33 cellular contexts compared by ENCODE assay signal in the genomic region with DNA sequence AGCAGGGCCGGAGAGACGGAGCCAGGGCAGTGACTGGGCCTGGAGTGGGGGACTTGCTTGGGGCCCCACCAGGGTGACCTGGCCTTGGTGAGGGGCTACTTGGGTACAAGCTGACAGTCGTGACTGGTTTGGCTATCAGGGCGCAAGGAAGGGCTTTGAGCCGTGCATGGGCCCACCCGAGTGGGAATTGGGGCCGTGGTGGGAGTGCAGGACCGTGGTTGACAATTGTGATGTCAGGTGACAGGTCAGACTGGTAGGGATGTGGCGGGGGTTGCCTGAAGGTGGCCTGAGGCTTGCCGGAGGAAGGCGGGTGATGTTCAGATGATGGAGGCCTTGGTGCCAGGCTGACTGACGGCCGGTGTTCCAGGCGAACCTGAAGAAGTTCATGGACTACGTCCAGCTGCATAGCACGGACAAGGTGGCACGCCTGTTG. TPM values are rescaled to one million over a fixed set of nuclear protein-coding genes. Genes with fewer than 3 reads are reported as not detected.
DNase-seq lines count a peak whose midpoint lies in the region; ATAC-seq and TF ChIP-seq lines count a peak whose summit lies in the region.
"Had no signal": no experiment of that assay in that cellular context is flagged by ENCODE, and none has a peak within 500 bp of the region (broad histone marks: within the 10 kb centered on the region; RNA-seq: fewer than 3 reads in every experiment).

No MANE protein-coding gene starts in this region.

- no peak for TF ChIP-seq CTCF in SK-N-SH (IDR thresholded peaks at IDR 0.05)
- no peak for TF ChIP-seq CTCF in Peyer's patch (IDR thresholded peaks at IDR 0.05)
- TF ChIP-seq CTCF in left lung (IDR thresholded peaks at IDR 0.05): no peak

- H3K4me1 ChIP-seq in SK-N-SH (ENCODE audit: control insufficient read depth in 1 of 2, insufficient read depth in 2 of 2, low read depth in 1 of 2, low read length in 1 of 2) (peaks cover 0 to 5% of the 10 kb centered on the region in 2 experiments; a peak in 1 of 4 replicates), Peyer's patch (peaks cover 0 to 14% (median 7%) of the 10 kb centered on the region in 4 donors), left lung (peaks cover 7 to 11% of the 10 kb centered on the region in 2 donors)

- no peak overlapping the region for H3K4me2 ChIP-seq in SK-N-SH
- H3K4me2 ChIP-seq: BLaER1 treated with 17β-estradiol and CSF1 and Interleukin-3, amounts not matched to agents 10 nM and 100 nM had no signal

- no peaks in the 10 kb centered on the region for H3K36me3 Mint-ChIP-seq in activated naive CD4-positive, alpha-beta T cell treated with anti-CD3 and anti-CD28 coated beads, Interleukin-2, amount 10 ng/mL, durations not matched to agents 7 days and 5 days
- H3K36me3 Mint-ChIP-seq: activated naive CD8-positive, alpha-beta T cell had no signal

- intact Hi-C loops in left lung (cut with DNase I) (no loop called here), posterior vena cava (cut with DNase I) (no loop called here)

- H3K27me3 Mint-ChIP-seq in activated naive CD4-positive, alpha-beta T cell treated with anti-CD3 and anti-CD28 coated beads, Interleukin-2, amount 10 ng/mL, durations not matched to agents 7 days and 5 days: peaks cover 46% of the 10 kb centered on the region

- H3K4me3 ChIP-seq in SK-N-SH (ENCODE audit: low read depth in 2 of 2, low read length in 1 of 2): no peak overlapping the region
- H3K4me3 ChIP-seq in Peyer's patch: no peak overlapping the region
- no peak overlapping the region for H3K4me3 ChIP-seq in left lung
- H3K4me3 ChIP-seq: BLaER1 treated with 17β-estradiol and CSF1 and Interleukin-3, amounts not matched to agents 10 nM and 100 nM; GM12878; prostate gland; sigmoid colon had no signal

- H2AFZ ChIP-seq in SK-N-SH (ENCODE audit: low read depth): no peak overlapping the region

- H3K27me3 ChIP-seq in SK-N-SH (ENCODE audit: insufficient read depth) (no peaks in the 10 kb centered on the region), Peyer's patch (peaks cover 0 to 13% of the 10 kb centered on the region in 2 donors), left lung (peaks cover 7 to 30% of the 10 kb centered on the region in 2 donors)

- H3K9me3 ChIP-seq in SK-N-SH (no peaks in the 10 kb centered on the region), Peyer's patch (no peaks in the 10 kb centered on the region), left lung (no peaks in the 10 kb centered on the region)
- H3K9me3 ChIP-seq: prostate gland, sigmoid colon, upper lobe of left lung had no signal

- peak; percentile 7 for DNase-seq in SK-N-SH
- DNase-seq in Peyer's patch: peak; percentile 7 to 37 (median 20)
- DNase-seq in left lung: peak; percentile 26 to 44
- DNase-seq in posterior vena cava (ENCODE audit: low spot score): peak; percentile 68
- DNase-seq in substantia nigra (lab: John Stamatoyannopoulos, UW): no peak
- no peak for DNase-seq in activated naive CD4-positive, alpha-beta T cell treated with anti-CD3 and anti-CD28 coated beads, Interleukin-2, amount 10 ng/mL, durations not matched to agents 7 days and 5 days
- DNase-seq: activated CD4-positive, alpha-beta T cell treated with anti-CD3 and anti-CD28 coated beads, Interleukin-2, amount 10 ng/mL, durations not matched to agents 7 days and 5 days; cortex of kidney; DMS153; effector memory CD8-positive, alpha-beta T cell; H9; KBM-7; NCI-H1105 treated with DMSO at 0.1 percent for 48 hours; NCI-H2029; NCI-H510A treated with DMSO at 0.1 percent for 48 hours; RPMI8226; sigmoid colon; stimulated activated CD4-positive, alpha-beta T cell treated with anti-CD3 and anti-CD28 coated beads, Interleukin-4, amount 100 ng/mL, for 1 hour; upper lobe of left lung had no signal

- no peak for TF ChIP-seq EP300 in SK-N-SH (IDR thresholded peaks at IDR 0.05; ENCODE audit: borderline replicate concordance in 1 of 2, low read depth in 1 of 2, low read length in 1 of 2)

- no peaks in the 10 kb centered on the region for H3K79me2 ChIP-seq in SK-N-SH (ENCODE audit: insufficient read depth)

- ATAC-seq in SK-N-SH treated with all-trans-retinoic acid at 6 μM for 48 hours (no peak), left lung (no peak), GM21737 (IDR thresholded peaks at IDR 0.05; ENCODE audit: unreplicated experiment) (no peak)
- ATAC-seq: effector memory CD8-positive, alpha-beta T cell; esophagus mucosa; GM12878; WTC11 had no signal

- 93% methylated on average over 12 of the region's 17 CpGs for WGBS in SK-N-SH (ENCODE audit: low lambda C conversion rate)

- H3K27ac ChIP-seq in SK-N-SH (ENCODE audit: low read depth in 2 of 2, low read length in 1 of 2) (no peak overlapping the region), Peyer's patch (no peak overlapping the region), left lung (no peak overlapping the region), substantia nigra (ENCODE audit: low read depth, low read length, poor library complexity, severe bottlenecking) (no peak overlapping the region)
- H3K27ac ChIP-seq: 22Rv1; BLaER1 treated with 17β-estradiol and CSF1 and Interleukin-3, amounts not matched to agents 10 nM and 100 nM; prostate gland; sigmoid colon had no signal

- no peak for TF ChIP-seq RAD21 in SK-N-SH (IDR thresholded peaks at IDR 0.05; ENCODE audit: low read length)

- H3K4me1 Mint-ChIP-seq in activated naive CD4-positive, alpha-beta T cell treated with anti-CD3 and anti-CD28 coated beads, Interleukin-2, amount 10 ng/mL, durations not matched to agents 7 days and 5 days: peaks cover 2% of the 10 kb centered on the region

- POLR2A ChIA-PET in SK-N-SH (lab: Yijun Ruan, JAX): no interaction called here

- TF ChIP-seq POLR2A in Peyer's patch (IDR thresholded peaks at IDR 0.05): no peak

- H3K9me2 ChIP-seq in SK-N-SH: no peaks in the 10 kb centered on the region

- no peaks in the 10 kb centered on the region for H4K20me1 ChIP-seq in SK-N-SH (ENCODE audit: insufficient read depth)

- peaks cover 16% of the 10 kb centered on the region for H3K9me3 Mint-ChIP-seq in activated naive CD4-positive, alpha-beta T cell treated with anti-CD3 and anti-CD28 coated beads, Interleukin-2, amount 10 ng/mL, durations not matched to agents 7 days and 5 days
- H3K9me3 Mint-ChIP-seq: effector memory CD8-positive, alpha-beta T cell had no signal

- no peaks in the 10 kb centered on the region for H3K36me3 ChIP-seq in SK-N-SH (replicated peaks in 1 of 2; ENCODE audit: control insufficient read depth in 1 of 2, insufficient read depth in 2 of 2, low read length in 1 of 2)
- H3K36me3 ChIP-seq in Peyer's patch: no peaks in the 10 kb centered on the region
- peaks cover 0 to 7% of the 10 kb centered on the region in 2 donors for H3K36me3 ChIP-seq in left lung
- H3K36me3 ChIP-seq: prostate gland, sigmoid colon had no signal

- H3K4me3 Mint-ChIP-seq in activated naive CD4-positive, alpha-beta T cell treated with anti-CD3 and anti-CD28 coated beads, Interleukin-2, amount 10 ng/mL, durations not matched to agents 7 days and 5 days: no peak overlapping the region
- H3K4me3 Mint-ChIP-seq: activated CD4-positive, alpha-beta T cell treated with anti-CD3 and anti-CD28 coated beads, Interleukin-2, amount 10 ng/mL, durations not matched to agents 7 days and 5 days; activated naive CD8-positive, alpha-beta T cell; effector memory CD8-positive, alpha-beta T cell; H9; WTC11 had no signal

- no peaks in the 10 kb centered on the region for H3F3A ChIP-seq in SK-N-SH (replicated peaks; ENCODE audit: insufficient read depth)

- CTCF ChIA-PET in SK-N-SH (lab: Yijun Ruan, JAX): interaction anchor here (0.6 kb wide), 1 partner anchor 953 kb away, joined by 3 read pairs; no protein-coding TSS in a partner anchor
- CTCF ChIA-PET in activated naive CD4-positive, alpha-beta T cell treated with anti-CD3 and anti-CD28 coated beads, Interleukin-2, amount 10 ng/mL, durations not matched to agents 7 days and 5 days (lab: Charles Lee): no interaction called here

- no peak overlapping the region for H3K27ac Mint-ChIP-seq in activated naive CD4-positive, alpha-beta T cell treated with anti-CD3 and anti-CD28 coated beads, Interleukin-2, amount 10 ng/mL, durations not matched to agents 7 days and 5 days
- H3K27ac Mint-ChIP-seq: activated naive CD8-positive, alpha-beta T cell; effector memory CD8-positive, alpha-beta T cell; H9; WTC11 had no signal

- no peak overlapping the region for H3K9ac ChIP-seq in SK-N-SH
- H3K9ac ChIP-seq: BLaER1 treated with 17β-estradiol and CSF1 and Interleukin-3, amounts not matched to agents 10 nM and 100 nM had no signal

TF ChIP-seq in SK-N-SH, 30 proteins besides CTCF, POLR2A, EP300 and RAD21 (continues in another document):
- no peak for TF ChIP-seq TCF12 (IDR thresholded peaks at IDR 0.05)

TF ChIP-seq in SK-N-SH treated with all-trans-retinoic acid at 6 μM for 48 hours, 23 proteins besides CTCF, POLR2A, EP300 and RAD21 (continues in another document):
- TF ChIP-seq, protein P1, sequence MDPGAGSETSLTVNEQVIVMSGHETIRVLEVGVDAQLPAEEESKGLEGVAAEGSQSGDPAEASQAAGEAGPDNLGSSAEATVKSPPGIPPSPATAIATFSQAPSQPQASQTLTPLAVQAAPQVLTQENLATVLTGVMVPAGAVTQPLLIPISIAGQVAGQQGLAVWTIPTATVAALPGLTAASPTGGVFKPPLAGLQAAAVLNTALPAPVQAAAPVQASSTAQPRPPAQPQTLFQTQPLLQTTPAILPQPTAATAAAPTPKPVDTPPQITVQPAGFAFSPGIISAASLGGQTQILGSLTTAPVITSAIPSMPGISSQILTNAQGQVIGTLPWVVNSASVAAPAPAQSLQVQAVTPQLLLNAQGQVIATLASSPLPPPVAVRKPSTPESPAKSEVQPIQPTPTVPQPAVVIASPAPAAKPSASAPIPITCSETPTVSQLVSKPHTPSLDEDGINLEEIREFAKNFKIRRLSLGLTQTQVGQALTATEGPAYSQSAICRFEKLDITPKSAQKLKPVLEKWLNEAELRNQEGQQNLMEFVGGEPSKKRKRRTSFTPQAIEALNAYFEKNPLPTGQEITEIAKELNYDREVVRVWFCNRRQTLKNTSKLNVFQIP (CRISPR knock-in tag; IDR thresholded peaks at IDR 0.05; ENCODE audit: borderline replicate concordance, low read depth): no peak

RNA-seq across cellular contexts. Expression of a gene that starts 5.6 kb away (rescaled TPM):
- 0.88 and 1.5 TPM in 2 replicates for polyA plus RNA-seq in SK-N-SH (2012; rRNA removed)
- 0.62 and 1.1 TPM in 2 replicates for polyA plus RNA-seq in SK-N-SH (2012; cell fraction: cytosol; rRNA removed)
- polyA plus RNA-seq in SK-N-SH (2012; cell fraction: nucleus; rRNA removed): 4.6 and 4.7 TPM in 2 replicates
- total RNA-seq in Peyer's patch (10 to 100 TPM in 2 of 4 donors, 1 to 10 TPM in 2; 2.8 to 36.3 (median 10.8) TPM), left lung (10 to 100 TPM; 25.1 to 42.9 TPM), posterior vena cava (10 to 100 TPM; 24.2 to 34.4 TPM)
- total RNA-seq: T-helper 1 cell treated with Interleukin-12 subunit alpha and Interleukin-12 subunit beta and Interleukin-4 antibody, amounts not matched to agents 30 ng/mL and 1 ng/mL, for 36 hours had no signal

RNA-seq across cellular contexts. Expression of a gene that starts 50.3 kb away (rescaled TPM):
- 34.2 and 34.4 TPM in 2 replicates for polyA plus RNA-seq in SK-N-SH (2012; rRNA removed)
- polyA plus RNA-seq in SK-N-SH (2012; cell fraction: cytosol; rRNA removed): 8.7 and 14.7 TPM in 2 replicates
- 200 and 287 TPM in 2 replicates for polyA plus RNA-seq in SK-N-SH (2012; cell fraction: nucleus; rRNA removed)
- total RNA-seq in Peyer's patch: 100 to 1,000 TPM in 3 of 4 donors, 10 to 100 TPM in 1; 84.2 to 130 (median 124) TPM
- 10 to 100 TPM; 46.3 to 58.0 TPM for total RNA-seq in left lung
- 10 to 100 TPM; 21.8 to 29.4 TPM for total RNA-seq in posterior vena cava

RNA-seq across cellular contexts. Expression of a gene that starts 59.8 kb away (rescaled TPM):
- 0.08 and 0.15 TPM in 2 replicates for polyA plus RNA-seq in SK-N-SH (2012; rRNA removed)
- 0.07 TPM in 1 of 2 replicates, not detected in the other for polyA plus RNA-seq in SK-N-SH (2012; cell fraction: cytosol; rRNA removed)
- 0.41 and 0.42 TPM in 2 replicates for polyA plus RNA-seq in SK-N-SH (2012; cell fraction: nucleus; rRNA removed)
- total RNA-seq in Peyer's patch (not detected), left lung (1 to 10 TPM in 1 of 2 donors, not detected in 1; 1.4 TPM), posterior vena cava (1 to 10 TPM in 1 of 2 donors, under 1 TPM in 1; 0.65 to 2.6 TPM)
- total RNA-seq: activated CD4-positive, alpha-beta T cell treated with anti-CD3 and anti-CD28 coated beads, Interleukin-2, amount 10 ng/mL, durations not matched to agents 7 days and 5 days; fibroblast of villous mesenchyme; GM12878; MCF 10A; T-helper 1 cell treated with Interleukin-12 subunit alpha and Interleukin-12 subunit beta and Interleukin-4 antibody, amounts not matched to agents 30 ng/mL and 1 ng/mL, for 36 hours had no signal
- polyA plus RNA-seq: GM12878, keratinocyte, neural cell had no signal

Comparison
In these comparisons a context has a peak if more than half of its experiments do, and no peak if none do; other contexts are left out.
1. DNase-seq: peak in SK-N-SH (single experiment), Peyer's patch (3 of 3), left lung (2 of 2) and posterior vena cava (single experiment); none in substantia nigra (0 of 49) and activated naive CD4-positive, alpha-beta T cell treated with anti-CD3 and anti-CD28 coated beads, Interleukin-2, amount 10 ng/mL, durations not matched to agents 7 days and 5 days (single experiment).